Comparison of ENCODE assay signal across 14 cellular contexts in genomic region chr1:61287734-61288133, GRCh38.
DNase-seq lines count a peak whose midpoint lies in the region; ATAC-seq and TF ChIP-seq lines count a peak whose summit lies in the region.
"Had no signal": no experiment of that assay in that cellular context is flagged by ENCODE, and none has a peak within 500 bp of the region (broad histone marks: within the 10 kb centered on the region; RNA-seq: fewer than 3 reads in every experiment).

No MANE protein-coding gene starts in this region.

- H3K36me3 Mint-ChIP-seq in stimulated activated memory B cell treated with anti-CD40 and anti-IgM and Interleukin-4, amounts not matched to agents 10 μg/mL and 1 μg/mL and 100 μg/mL, for 72 hours = no peaks in the 10 kb centered on the region

- H3K4me1 Mint-ChIP-seq in stimulated activated memory B cell treated with anti-CD40 and anti-IgM and Interleukin-4, amounts not matched to agents 10 μg/mL and 1 μg/mL and 100 μg/mL, for 72 hours = no peaks in the 10 kb centered on the region

- no peaks in the 10 kb centered on the region for H3K36me3 ChIP-seq in upper lobe of right lung

- no peaks in the 10 kb centered on the region for H3K9me3 Mint-ChIP-seq in stimulated activated memory B cell treated with anti-CD40 and anti-IgM and Interleukin-4, amounts not matched to agents 10 μg/mL and 1 μg/mL and 100 μg/mL, for 72 hours
- H3K9me3 Mint-ChIP-seq: neural crest cell had no signal

- no peak for TF ChIP-seq CTCF in upper lobe of right lung (IDR thresholded peaks at IDR 0.05)

- ATAC-seq in upper lobe of right lung (peak; percentile 70), GM21390 (IDR thresholded peaks at IDR 0.05; ENCODE audit: unreplicated experiment) (no peak)
- ATAC-seq in stimulated activated memory B cell treated with anti-CD40 and anti-IgM and Interleukin-4, amounts not matched to agents 10 μg/mL and 1 μg/mL and 100 μg/mL, for 72 hours = no peak
- ATAC-seq: activated CD4-positive, alpha-beta T cell treated with anti-CD3 and anti-CD28 coated beads for 36 hours had no signal

- no peak overlapping the region for H3K27ac ChIP-seq in upper lobe of right lung

- H3K27me3 Mint-ChIP-seq in stimulated activated memory B cell treated with anti-CD40 and anti-IgM and Interleukin-4, amounts not matched to agents 10 μg/mL and 1 μg/mL and 100 μg/mL, for 72 hours = peaks cover 33% of the 10 kb centered on the region

- intact Hi-C loops in upper lobe of right lung (cut with DNase I) = no loop called here

- H3K4me1 ChIP-seq in upper lobe of right lung = peaks cover 13% of the 10 kb centered on the region

- no peaks in the 10 kb centered on the region for H3K27me3 ChIP-seq in upper lobe of right lung

- H3K9me3 ChIP-seq in upper lobe of right lung = no peaks in the 10 kb centered on the region

- DNase-seq in HS-27A (ENCODE audit: low read depth) (peak; percentile 83), astrocyte of the hippocampus (ENCODE audit: low read depth, low spot score) (peak; percentile 92), foreskin melanocyte (peak; percentile 81), upper lobe of right lung (no peak), GOT3 (lab: John Stamatoyannopoulos, UW) (no peak)
- DNase-seq: activated CD4-positive, alpha-beta T cell treated with anti-CD3 and anti-CD28 coated beads for 36 hours; activated effector memory CD4-positive, alpha-beta T cell treated with anti-CD3 and anti-CD28 coated beads, Interleukin-2, amount 50 U/mL, for 16 hours; effector CD8-positive, alpha-beta T cell; NCI-H446 treated with DMSO at 0.1 percent for 48 hours; SHP77; stimulated activated CD4-positive, alpha-beta T cell treated with anti-CD3 and anti-CD28 coated beads, Interleukin-2, amount 100 ng/mL, for 24 hours had no signal

- H3K4me3 ChIP-seq in upper lobe of right lung = no peak overlapping the region

- H3K27ac Mint-ChIP-seq in stimulated activated memory B cell treated with anti-CD40 and anti-IgM and Interleukin-4, amounts not matched to agents 10 μg/mL and 1 μg/mL and 100 μg/mL, for 72 hours = no peak overlapping the region
- H3K27ac Mint-ChIP-seq: activated CD4-positive, alpha-beta T cell treated with anti-CD3 and anti-CD28 coated beads for 36 hours had no signal

- H3K4me3 Mint-ChIP-seq in stimulated activated memory B cell treated with anti-CD40 and anti-IgM and Interleukin-4, amounts not matched to agents 10 μg/mL and 1 μg/mL and 100 μg/mL, for 72 hours = no peak overlapping the region
- H3K4me3 Mint-ChIP-seq: activated CD4-positive, alpha-beta T cell treated with anti-CD3 and anti-CD28 coated beads for 36 hours; neural crest cell had no signal

Comparison
In these comparisons a context has a peak if more than half of its experiments do, and no peak if none do; other contexts are left out.
1. DNase-seq: peak in HS-27A (single experiment), astrocyte of the hippocampus (single experiment) and foreskin melanocyte (single experiment); none in upper lobe of right lung (single experiment) and GOT3 (single experiment).